8 cellular contexts compared by ENCODE assay signal in the genomic region with DNA sequence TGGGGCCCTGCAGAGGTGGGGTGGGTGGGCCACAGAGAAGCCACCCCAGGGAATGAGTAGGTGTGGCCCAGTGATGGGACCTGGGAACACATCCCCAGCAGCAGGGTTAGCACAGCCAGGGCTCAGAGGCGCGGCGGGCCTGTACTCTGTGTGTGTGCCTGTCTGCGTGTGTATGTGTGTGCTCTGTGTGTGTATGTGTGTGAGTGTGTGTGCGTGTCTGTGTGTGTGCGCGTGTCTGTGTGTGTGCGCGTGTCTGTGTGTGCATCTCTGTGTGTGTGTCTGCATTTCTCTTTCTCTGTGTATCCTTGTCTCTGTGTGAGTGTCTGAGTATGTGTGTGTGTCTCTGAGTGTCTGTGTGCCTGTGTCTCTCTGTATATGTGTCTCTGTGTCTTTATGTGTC. TPM values are rescaled to one million over a fixed set of nuclear protein-coding genes. Genes with fewer than 3 reads are reported as not detected.
"Had no signal": no experiment of that assay in that cellular context is flagged by ENCODE, and none has a peak within 500 bp of the region (broad histone marks: within the 10 kb centered on the region; RNA-seq: fewer than 3 reads in every experiment).

No MANE protein-coding gene starts in this region.

- H2AFZ ChIP-seq: GM23338 had no signal

- H3K9me3 ChIP-seq: HAP-1 had no signal

- H3K36me3 ChIP-seq: HAP-1 had no signal

- H3K27ac Mint-ChIP-seq: GM23338 had no signal

- DNase-seq: H7, IMR-90, KG1 had no signal

- H3K4me2 ChIP-seq: GM23338 had no signal

- H3K4me3 ChIP-seq: GM23338, HAP-1, K562 had no signal

- H3K9me3 Mint-ChIP-seq: GM23338 had no signal

- ATAC-seq: GM23338, HCT116, K562 had no signal

- FAIRE-seq: K562 had no signal

- H3K4me3 Mint-ChIP-seq: GM23338 had no signal

RNA-seq across cellular contexts. Expression of gene KIF26A, which starts 26.1 kb away (rescaled TPM):
- total RNA-seq: HT-29, IMR-90 had no signal
- polyA plus RNA-seq: IMR-90, K562 had no signal
